In the genomic region with DNA sequence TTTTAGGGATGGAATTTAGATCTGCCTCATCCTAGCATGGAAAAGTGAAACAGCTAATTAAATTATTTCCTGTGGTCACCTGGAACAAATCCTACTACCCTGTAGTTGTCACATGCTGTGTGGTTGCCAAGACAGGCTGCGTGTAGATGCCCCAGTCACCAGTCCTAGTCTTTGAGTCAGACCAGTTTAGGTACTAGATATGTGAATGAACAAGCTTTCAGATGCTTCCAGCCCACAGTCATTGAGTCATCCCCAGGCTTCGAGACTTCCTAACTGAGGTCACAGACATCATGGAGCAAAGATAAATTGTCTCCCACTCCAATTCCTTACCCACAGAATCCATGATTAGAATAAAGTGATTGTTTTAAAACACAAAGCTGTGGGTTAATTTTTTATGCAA, we compare ENCODE assay signal across 21 cellular contexts. TPM values are rescaled to one million over a fixed set of nuclear protein-coding genes. Genes with fewer than 3 reads are reported as not detected.
DNase-seq lines count a peak whose midpoint lies in the region; ATAC-seq, FAIRE-seq and TF ChIP-seq lines count a peak whose summit lies in the region.
"Had no signal": no experiment of that assay in that cellular context is flagged by ENCODE, and none has a peak within 500 bp of the region (broad histone marks: within the 10 kb centered on the region; RNA-seq: fewer than 3 reads in every experiment).

No MANE protein-coding gene starts in this region.

- no peak for FAIRE-seq in HTR-8/SVneo (lab: Jason Lieb, UNC)
- FAIRE-seq: GM18507 had no signal

- no peaks in the 10 kb centered on the region for H3K79me2 ChIP-seq in mammary epithelial cell (ENCODE audit: insufficient read depth, low read length)

- H3K4me1 ChIP-seq in mammary epithelial cell (ENCODE audit: insufficient read depth, low read length), result peaks cover 32% of the 10 kb centered on the region
- H3K4me1 ChIP-seq: BE2C, Peyer's patch, vagina had no signal

- H3K27ac Mint-ChIP-seq in activated T-helper 1 cell treated with anti-CD3 and anti-CD28 coated beads, Interleukin-12 subunit alpha, Interleukin-12 subunit beta, Interleukin-2, Interleukin-4 antibody, amounts not matched to agents 30 ng/mL and 10 ng/mL and 1 ng/mL, durations not matched to agents 14 hours and 24 hours and 36 hours, result no peak overlapping the region
- H3K27ac Mint-ChIP-seq: activated CD4-positive, alpha-beta memory T cell treated with anti-CD3 and anti-CD28 coated beads, Interleukin-2, amount 10 ng/mL, durations not matched to agents 7 days and 5 days; immature natural killer cell; naive thymus-derived CD4-positive, alpha-beta T cell had no signal

- in situ Hi-C loops in mammary epithelial cell (cut with MboI; ENCODE audit: low sequenced_read_pairs in 2 of 2), result no loop called here

- peak overlapping the region; percentile 29 for H3K4me2 ChIP-seq in mammary epithelial cell (ENCODE audit: insufficient read depth, low read depth, low read length)

- CTCF ChIA-PET in mammary epithelial cell (lab: Charles Lee; ENCODE audit: low non-redundant PET), result no interaction called here

- H3K36me3 ChIP-seq in mammary epithelial cell (ENCODE audit: insufficient read depth, low read length), result no peaks in the 10 kb centered on the region
- no peaks in the 10 kb centered on the region for H3K36me3 ChIP-seq in kidney epithelial cell (ENCODE audit: control insufficient read depth, insufficient read depth, low read length)
- H3K36me3 ChIP-seq: BE2C, Peyer's patch, vagina had no signal

- BruUV-seq in mammary epithelial cell (replicated peaks; lab: Mats Ljungman, UMichigan), result no TSS peak

- no peaks in the 10 kb centered on the region for H3K27me3 ChIP-seq in mammary epithelial cell (ENCODE audit: insufficient read depth, low read length)
- no peaks in the 10 kb centered on the region for H3K27me3 ChIP-seq in kidney epithelial cell (ENCODE audit: control insufficient read depth, insufficient read depth, low read length)
- H3K27me3 ChIP-seq: BE2C, esophagus muscularis mucosa, Peyer's patch, vagina had no signal

- peak; percentile 74 for DNase-seq in AG09309 (ENCODE audit: low read depth)
- DNase-seq in HTR-8/SVneo (ENCODE audit: insufficient read length, low spot score), result peak; percentile 6
- DNase-seq in mammary epithelial cell, result peak; percentile 97
- peak; percentile 74 for DNase-seq in kidney epithelial cell (ENCODE audit: low read depth)
- DNase-seq in activated T-helper 1 cell treated with anti-CD3 and anti-CD28 coated beads, Interleukin-12 subunit alpha, Interleukin-12 subunit beta, Interleukin-2, Interleukin-4 antibody, amounts not matched to agents 30 ng/mL and 10 ng/mL and 1 ng/mL, durations not matched to agents 14 hours and 24 hours and 36 hours (ENCODE audit: low spot score), result no peak
- no peak for DNase-seq in stimulated activated naive CD4-positive, alpha-beta T cell (lab: John Stamatoyannopoulos, UW)
- DNase-seq in SHP77 (lab: John Stamatoyannopoulos, UW), result no peak
- DNase-seq: activated CD4-positive, alpha-beta memory T cell treated with anti-CD3 and anti-CD28 coated beads, Interleukin-2, amount 10 ng/mL, durations not matched to agents 7 days and 5 days; BE2C; immature natural killer cell; naive thymus-derived CD4-positive, alpha-beta T cell; NCI-H1092 treated with DMSO at 0.1 percent for 48 hours; NCI-H446; Peyer's patch; retina; stimulated activated CD4-positive, alpha-beta T cell treated with anti-CD3 and anti-CD28 coated beads, Interleukin-2, amount 100 ng/mL, for 48 hours; T-helper 9 cell had no signal

- H3K4me3 Mint-ChIP-seq in activated T-helper 1 cell treated with anti-CD3 and anti-CD28 coated beads, Interleukin-12 subunit alpha, Interleukin-12 subunit beta, Interleukin-2, Interleukin-4 antibody, amounts not matched to agents 30 ng/mL and 10 ng/mL and 1 ng/mL, durations not matched to agents 14 hours and 24 hours and 36 hours, result no peak overlapping the region
- H3K4me3 Mint-ChIP-seq: activated CD4-positive, alpha-beta memory T cell treated with anti-CD3 and anti-CD28 coated beads, Interleukin-2, amount 10 ng/mL, durations not matched to agents 7 days and 5 days; immature natural killer cell; naive thymus-derived CD4-positive, alpha-beta T cell had no signal

- dilution Hi-C loops in mammary epithelial cell (cut with HindIII; ENCODE audit: low sequenced_read_pairs), result no loop called here

- peak overlapping the region; percentile 83 for H3K27ac ChIP-seq in mammary epithelial cell (ENCODE audit: insufficient read depth, low read depth, low read length)
- H3K27ac ChIP-seq: esophagus muscularis mucosa, Peyer's patch, vagina had no signal

- peak overlapping the region; percentile 21 for H3K9ac ChIP-seq in mammary epithelial cell (ENCODE audit: insufficient read depth, low read length)

- H3K36me3 Mint-ChIP-seq in activated T-helper 1 cell treated with anti-CD3 and anti-CD28 coated beads, Interleukin-12 subunit alpha, Interleukin-12 subunit beta, Interleukin-2, Interleukin-4 antibody, amounts not matched to agents 30 ng/mL and 10 ng/mL and 1 ng/mL, durations not matched to agents 14 hours and 24 hours and 36 hours (ENCODE audit: low read depth), result no peaks in the 10 kb centered on the region
- H3K36me3 Mint-ChIP-seq: immature natural killer cell; naive thymus-derived CD4-positive, alpha-beta T cell had no signal

- no peak overlapping the region for H2AFZ ChIP-seq in mammary epithelial cell (ENCODE audit: low read depth, low read length)

- no peak overlapping the region for H3K4me3 ChIP-seq in AG09309 (ENCODE audit: control insufficient read depth, low read depth, low read length)
- no peak overlapping the region for H3K4me3 ChIP-seq in mammary epithelial cell (replicated peaks in 1 of 3; ENCODE audit: insufficient read depth in 1 of 3, low read depth in 2 of 3, low read length in 3 of 3)
- H3K4me3 ChIP-seq in kidney epithelial cell (ENCODE audit: low read depth, low read length), result no peak overlapping the region
- H3K4me3 ChIP-seq: esophagus muscularis mucosa, Peyer's patch, vagina had no signal

- H3K9me3 Mint-ChIP-seq in activated T-helper 1 cell treated with anti-CD3 and anti-CD28 coated beads, Interleukin-12 subunit alpha, Interleukin-12 subunit beta, Interleukin-2, Interleukin-4 antibody, amounts not matched to agents 30 ng/mL and 10 ng/mL and 1 ng/mL, durations not matched to agents 14 hours and 24 hours and 36 hours, result no peaks in the 10 kb centered on the region

- intact Hi-C loops in mammary epithelial cell (cut with micrococcal nuclease), result loop anchor here (5.0 kb wide), 1 partner anchor 35 kb away; a partner anchor contains a TSS
- intact Hi-C loops in activated T-helper 1 cell treated with anti-CD3 and anti-CD28 coated beads, Interleukin-12 subunit alpha, Interleukin-12 subunit beta, Interleukin-2, Interleukin-4 antibody, amounts not matched to agents 30 ng/mL and 10 ng/mL and 1 ng/mL, durations not matched to agents 14 hours and 24 hours and 36 hours (cut with micrococcal nuclease), result no loop called here

- no peak for ATAC-seq in HG03378 (IDR thresholded peaks at IDR 0.05; ENCODE audit: unreplicated experiment)
- ATAC-seq: naive thymus-derived CD4-positive, alpha-beta T cell had no signal

- H3K27me3 Mint-ChIP-seq in activated T-helper 1 cell treated with anti-CD3 and anti-CD28 coated beads, Interleukin-12 subunit alpha, Interleukin-12 subunit beta, Interleukin-2, Interleukin-4 antibody, amounts not matched to agents 30 ng/mL and 10 ng/mL and 1 ng/mL, durations not matched to agents 14 hours and 24 hours and 36 hours (ENCODE audit: insufficient read depth), result no peaks in the 10 kb centered on the region
- H3K27me3 Mint-ChIP-seq: activated CD4-positive, alpha-beta memory T cell treated with anti-CD3 and anti-CD28 coated beads, Interleukin-2, amount 10 ng/mL, durations not matched to agents 7 days and 5 days; naive thymus-derived CD4-positive, alpha-beta T cell had no signal

- WGBS in mammary epithelial cell (ENCODE audit: low coverage, missing lambda C conversion rate), result 0% methylated on average over 2 of the region's 2 CpGs

- H3K4me1 Mint-ChIP-seq in activated T-helper 1 cell treated with anti-CD3 and anti-CD28 coated beads, Interleukin-12 subunit alpha, Interleukin-12 subunit beta, Interleukin-2, Interleukin-4 antibody, amounts not matched to agents 30 ng/mL and 10 ng/mL and 1 ng/mL, durations not matched to agents 14 hours and 24 hours and 36 hours (ENCODE audit: low read depth), result no peaks in the 10 kb centered on the region
- H3K4me1 Mint-ChIP-seq: activated CD4-positive, alpha-beta memory T cell treated with anti-CD3 and anti-CD28 coated beads, Interleukin-2, amount 10 ng/mL, durations not matched to agents 7 days and 5 days; immature natural killer cell; naive thymus-derived CD4-positive, alpha-beta T cell had no signal

- no peaks in the 10 kb centered on the region for H3K9me3 ChIP-seq in mammary epithelial cell (replicated peaks; ENCODE audit: insufficient read depth, low read length)
- H3K9me3 ChIP-seq: BE2C, esophagus muscularis mucosa, Peyer's patch, vagina had no signal

- no peaks in the 10 kb centered on the region for H4K20me1 ChIP-seq in mammary epithelial cell (ENCODE audit: insufficient read depth, low read length)

- no peak for TF ChIP-seq CTCF in AG09309 (IDR thresholded peaks at IDR 0.05; ENCODE audit: control insufficient read depth, insufficient read depth, low read depth, low read length, missing control alignments)
- no peak for TF ChIP-seq CTCF in mammary epithelial cell (conservative IDR thresholded peaks at IDR 0.05 in 1 of 2, IDR thresholded peaks at IDR 0.05 in 1 of 2; ENCODE audit: extremely low read depth in 1 of 2, insufficient read depth in 1 of 2, low read depth in 1 of 2, low read length in 2 of 2)
- TF ChIP-seq CTCF in kidney epithelial cell (IDR thresholded peaks at IDR 0.05; ENCODE audit: insufficient read depth, low read length, poor library complexity, severe bottlenecking), result no peak

RNA-seq across cellular contexts. Expression of a gene that starts 35.8 kb away (rescaled TPM):
- 1 to 10 TPM; 7.3 to 9.8 TPM for total RNA-seq in mammary epithelial cell
- polyA plus RNA-seq in mammary epithelial cell, result 3.8 TPM
- 27.6 TPM for polyA minus RNA-seq in mammary epithelial cell
- total RNA-seq in kidney epithelial cell, result 6.0 and 9.2 TPM in 2 replicates
- total RNA-seq in activated T-helper 1 cell treated with anti-CD3 and anti-CD28 coated beads, Interleukin-12 subunit alpha, Interleukin-12 subunit beta, Interleukin-2, Interleukin-4 antibody, amounts not matched to agents 30 ng/mL and 10 ng/mL and 1 ng/mL, durations not matched to agents 14 hours and 24 hours and 36 hours, result not detected in 2 replicates
- total RNA-seq: activated CD4-positive, alpha-beta memory T cell treated with anti-CD3 and anti-CD28 coated beads, Interleukin-2, amount 10 ng/mL, durations not matched to agents 7 days and 5 days; naive thymus-derived CD4-positive, alpha-beta T cell had no signal
- polyA plus RNA-seq: naive thymus-derived CD4-positive, alpha-beta T cell had no signal

Comparison
In these comparisons a context has a peak if more than half of its experiments do, and no peak if none do; other contexts are left out.
1. DNase-seq: peak in AG09309 (single experiment), HTR-8/SVneo (single experiment), mammary epithelial cell (single experiment) and kidney epithelial cell (single experiment); none in activated T-helper 1 cell treated with anti-CD3 and anti-CD28 coated beads, Interleukin-12 subunit alpha, Interleukin-12 subunit beta, Interleukin-2, Interleukin-4 antibody, amounts not matched to agents 30 ng/mL and 10 ng/mL and 1 ng/mL, durations not matched to agents 14 hours and 24 hours and 36 hours (single experiment), stimulated activated naive CD4-positive, alpha-beta T cell (0 of 6) and SHP77 (0 of 2).